18 cellular contexts compared by ENCODE assay signal in genomic region chr5:150309101-150309897, GRCh38. TPM values are rescaled to one million over a fixed set of nuclear protein-coding genes. Genes with fewer than 3 reads are reported as not detected.
DNase-seq lines count a peak whose midpoint lies in the region; ATAC-seq and TF ChIP-seq lines count a peak whose summit lies in the region.
"Had no signal": no experiment of that assay in that cellular context is flagged by ENCODE, and none has a peak within 500 bp of the region (broad histone marks: within the 10 kb centered on the region; RNA-seq: fewer than 3 reads in every experiment).

No MANE protein-coding gene starts in this region.

- no peak overlapping the region for H2AFZ ChIP-seq in Karpas-422 (ENCODE audit: low read length)
- H2AFZ ChIP-seq: hepatocyte had no signal

- DNase-seq in EH (ENCODE audit: low read depth), result peak; percentile 39
- DNase-seq in Karpas-422, result peak; percentile 66
- DNase-seq in WERI-Rb-1, result peak; percentile 63
- DNase-seq in neural crest cell (ENCODE audit: low read depth, low spot score), result no peak
- DNase-seq in occipital lobe (lab: John Stamatoyannopoulos, UW), result no peak
- DNase-seq in dermis blood vessel endothelial cell, result no peak
- DNase-seq: activated effector memory CD4-positive, alpha-beta T cell treated with anti-CD3 and anti-CD28 coated beads, Interleukin-2, amount 50 U/mL, for 16 hours; amniotic stem cell; effector memory CD8-positive, alpha-beta T cell; NCI-H187; pancreas; small intestine; thyroid gland had no signal

- no peak overlapping the region for H3K27ac Mint-ChIP-seq in neural crest cell (ENCODE audit: unreplicated experiment)
- H3K27ac Mint-ChIP-seq: effector memory CD8-positive, alpha-beta T cell; T-helper 1 cell treated with Interleukin-12 subunit alpha and Interleukin-12 subunit beta and Interleukin-4 antibody, amounts not matched to agents 30 μg/mL and 1 μg/mL, for 36 hours had no signal

- peak overlapping the region; percentile 14 for H3K4me3 Mint-ChIP-seq in neural crest cell
- H3K4me3 Mint-ChIP-seq: central memory CD8-positive, alpha-beta T cell; effector memory CD8-positive, alpha-beta T cell; T-helper 1 cell treated with Interleukin-12 subunit alpha and Interleukin-12 subunit beta and Interleukin-4 antibody, amounts not matched to agents 30 μg/mL and 1 μg/mL, for 36 hours had no signal

- no peak overlapping the region for H3K4me2 ChIP-seq in Karpas-422 (ENCODE audit: low read depth, low read length, poor library complexity, severe bottlenecking)
- H3K4me2 ChIP-seq: hepatocyte had no signal

- TF ChIP-seq CTCF in WERI-Rb-1 (IDR thresholded peaks at IDR 0.05; ENCODE audit: low read depth, low read length) (no peak), neural crest cell (conservative IDR thresholded peaks at IDR 0.05) (no peak)

- no peak for ATAC-seq in GM18909 (IDR thresholded peaks at IDR 0.05; ENCODE audit: poor library complexity, unreplicated experiment)
- ATAC-seq: effector memory CD8-positive, alpha-beta T cell; pancreas had no signal

- H3K27me3 ChIP-seq in Karpas-422 (ENCODE audit: low read length) (no peaks in the 10 kb centered on the region), WERI-Rb-1 (ENCODE audit: insufficient read depth, low read depth, severe bottlenecking) (no peaks in the 10 kb centered on the region)
- H3K27me3 ChIP-seq: hepatocyte, pancreas, thyroid gland had no signal

- H3K4me3 ChIP-seq in Karpas-422 (ENCODE audit: low read length) (no peak overlapping the region), WERI-Rb-1 (ENCODE audit: low read depth, low read length) (no peak overlapping the region)
- H3K4me3 ChIP-seq: hepatocyte, pancreas, thyroid gland had no signal

- H3K9me2 ChIP-seq in Karpas-422 (replicated peaks; ENCODE audit: insufficient read depth, low read length), result no peaks in the 10 kb centered on the region

- no peaks in the 10 kb centered on the region for H3K9me3 Mint-ChIP-seq in neural crest cell
- H3K9me3 Mint-ChIP-seq: central memory CD8-positive, alpha-beta T cell; effector memory CD8-positive, alpha-beta T cell; T-helper 1 cell treated with Interleukin-12 subunit alpha and Interleukin-12 subunit beta and Interleukin-4 antibody, amounts not matched to agents 30 μg/mL and 1 μg/mL, for 36 hours had no signal

- H3K4me1 Mint-ChIP-seq in neural crest cell, result peaks cover 58% of the 10 kb centered on the region

- no peaks in the 10 kb centered on the region for H3K36me3 Mint-ChIP-seq in neural crest cell (ENCODE audit: low read depth)

- no peaks in the 10 kb centered on the region for H3K9me3 ChIP-seq in Karpas-422 (ENCODE audit: low read length)
- no peaks in the 10 kb centered on the region for H3K9me3 ChIP-seq in WERI-Rb-1 (ENCODE audit: severe bottlenecking)
- H3K9me3 ChIP-seq: pancreas, thyroid gland had no signal

- no peaks in the 10 kb centered on the region for H3K79me2 ChIP-seq in Karpas-422 (ENCODE audit: low read length)
- H3K79me2 ChIP-seq: hepatocyte had no signal

- H3K36me3 ChIP-seq in Karpas-422 (ENCODE audit: insufficient read depth, low read length), result no peaks in the 10 kb centered on the region
- no peaks in the 10 kb centered on the region for H3K36me3 ChIP-seq in WERI-Rb-1
- H3K36me3 ChIP-seq: pancreas, thyroid gland had no signal

- H3K27ac ChIP-seq in Karpas-422 (ENCODE audit: low read length) (no peak overlapping the region), WERI-Rb-1 (no peak overlapping the region)
- H3K27ac ChIP-seq: hepatocyte, pancreas, thyroid gland had no signal

- H3K27me3 Mint-ChIP-seq in neural crest cell (ENCODE audit: low read depth), result peaks cover 10% of the 10 kb centered on the region

- no peak overlapping the region for H3K9ac ChIP-seq in Karpas-422 (ENCODE audit: low read length)

- H4K20me1 ChIP-seq in Karpas-422 (ENCODE audit: insufficient read depth, low read depth, low read length), result no peaks in the 10 kb centered on the region

- H3K4me1 ChIP-seq in Karpas-422 (ENCODE audit: low read length), result peaks cover 13% of the 10 kb centered on the region
- H3K4me1 ChIP-seq: pancreas, thyroid gland had no signal

RNA-seq across cellular contexts. Expression of gene ARSI, which starts 6.6 kb away (rescaled TPM):
- total RNA-seq in Karpas-422 (2014; rRNA removed; shearing (Covaris generic); ENCODE audit: low replicate concordance), result not detected in 2 replicates
- total RNA-seq in neural crest cell, result 0.25 and 0.51 TPM in 2 replicates
- total RNA-seq in occipital lobe, result 0.31 TPM
- 0.28 and 0.68 TPM in 2 replicates for total RNA-seq in dermis blood vessel endothelial cell

RNA-seq across cellular contexts. Expression of gene CAMK2A, which starts 19.7 kb away (rescaled TPM):
- total RNA-seq in Karpas-422 (2014; rRNA removed; shearing (Covaris generic); ENCODE audit: low replicate concordance), result not detected in 2 replicates
- total RNA-seq in neural crest cell (0.30 and 0.59 TPM in 2 replicates), occipital lobe (14.0 TPM), dermis blood vessel endothelial cell (not detected in 2 replicates)
- total RNA-seq: kidney epithelial cell, thyroid gland had no signal

RNA-seq across cellular contexts. Expression of gene TCOF1, which starts 48.2 kb away (rescaled TPM):
- total RNA-seq in Karpas-422 (2014; rRNA removed; shearing (Covaris generic); ENCODE audit: low replicate concordance), result 23.0 and 42.6 TPM in 2 replicates
- total RNA-seq in neural crest cell (91.1 and 96.0 TPM in 2 replicates), occipital lobe (13.6 TPM), dermis blood vessel endothelial cell (14.3 and 28.4 TPM in 2 replicates)

Comparison
In these comparisons a context has a peak if more than half of its experiments do, and no peak if none do; other contexts are left out.
1. DNase-seq: peak in EH (single experiment), Karpas-422 (single experiment) and WERI-Rb-1 (single experiment); none in neural crest cell (single experiment), occipital lobe (single experiment) and dermis blood vessel endothelial cell (single experiment).